Comparison of ENCODE assay signal across 11 cellular contexts in genomic region chr19:2337329-2337707, GRCh38. TPM values are rescaled to one million over a fixed set of nuclear protein-coding genes. Genes with fewer than 3 reads are reported as not detected.
DNase-seq lines count a peak whose midpoint lies in the region; ATAC-seq and TF ChIP-seq lines count a peak whose summit lies in the region.
"Had no signal": no experiment of that assay in that cellular context is flagged by ENCODE, and none has a peak within 500 bp of the region (broad histone marks: within the 10 kb centered on the region; RNA-seq: fewer than 3 reads in every experiment).

No MANE protein-coding gene starts in this region.

- DNase-seq in activated CD4-positive, alpha-beta T cell treated with anti-CD3 and anti-CD28 coated beads for 48 hours, result peak; percentile 23
- no peak for DNase-seq in activated CD4-positive, alpha-beta T cell treated with anti-CD3 and anti-CD28 coated beads, Interleukin-2, amount 50 U/mL, for 4 hours
- peak; percentile 49 for DNase-seq in cerebellum (ENCODE audit: low spot score)
- DNase-seq in left kidney (ENCODE audit: low read depth, low spot score), result peak; percentile 97
- DNase-seq in uterus, result peak; percentile 41 to 64
- no peak for DNase-seq in NCI-H524 treated with DMSO at 0.1 percent for 48 hours (lab: John Stamatoyannopoulos, UW)
- DNase-seq: left colon, NCI-H2081 treated with DMSO at 0.1 percent for 48 hours had no signal

- peak overlapping the region in 1 of 2 donors; percentile 42 for H3K27ac ChIP-seq in uterus
- H3K27ac ChIP-seq: VCaP had no signal

- no peak for TF ChIP-seq POLR2A in uterus (IDR thresholded peaks at IDR 0.05)

- H3K4me1 ChIP-seq in uterus, result peaks cover 0 to 4% of the 10 kb centered on the region in 2 donors

- no peaks in the 10 kb centered on the region for H3K36me3 ChIP-seq in uterus

- peak in 2 of 4 experiments; percentile 28 to 29 for TF ChIP-seq CTCF in uterus (IDR thresholded peaks at IDR 0.05)

- H3K4me3 ChIP-seq in uterus, result no peak overlapping the region

- intact Hi-C loops in uterus (cut with DNase I; ENCODE audit: low total_unique reads), result no loop called here

- no peak for ATAC-seq in GM21360 (IDR thresholded peaks at IDR 0.05; ENCODE audit: unreplicated experiment)
- ATAC-seq in GM21381 (IDR thresholded peaks at IDR 0.05; ENCODE audit: unreplicated experiment), result no peak
- ATAC-seq: left colon had no signal

- no peaks in the 10 kb centered on the region for H3K9me3 ChIP-seq in uterus

- no peaks in the 10 kb centered on the region for H3K27me3 ChIP-seq in uterus

RNA-seq across cellular contexts. Expression of gene SPPL2B, which starts 8.8 kb away (rescaled TPM):
- total RNA-seq in cerebellum (47.3 TPM), uterus (10 to 100 TPM; 14.3 to 58.5 (median 31.5) TPM)

RNA-seq across cellular contexts. Expression of gene LSM7, which starts 8.9 kb away (rescaled TPM):
- total RNA-seq in cerebellum, result 54.5 TPM
- 100 to 1,000 TPM in 3 of 4 donors, 10 to 100 TPM in 1; 51.8 to 186 (median 142) TPM for total RNA-seq in uterus

RNA-seq across cellular contexts. Expression of gene TMPRSS9, which starts 22.7 kb away (rescaled TPM):
- total RNA-seq in cerebellum (0.36 TPM), uterus (under 1 TPM in 1 of 4 donors, not detected in 3; 0.69 TPM)

RNA-seq across cellular contexts. Expression of gene LINGO3, which starts 29.4 kb away (rescaled TPM):
- total RNA-seq in cerebellum (9.6 TPM), uterus (not detected)
- total RNA-seq: left colon had no signal

RNA-seq across cellular contexts. Expression of gene PEAK3, which starts 55.3 kb away (rescaled TPM):
- total RNA-seq in cerebellum (not detected), uterus (under 1 TPM in 2 of 4 donors, not detected in 2; 0.26 to 0.40 TPM)

Comparison
In these comparisons a context has a peak if more than half of its experiments do, and no peak if none do; other contexts are left out.
1. DNase-seq: peak in activated CD4-positive, alpha-beta T cell treated with anti-CD3 and anti-CD28 coated beads for 48 hours (single experiment), cerebellum (single experiment), left kidney (single experiment) and uterus (2 of 2); none in activated CD4-positive, alpha-beta T cell treated with anti-CD3 and anti-CD28 coated beads, Interleukin-2, amount 50 U/mL, for 4 hours (0 of 2) and NCI-H524 treated with DMSO at 0.1 percent for 48 hours (single experiment).